11 cellular contexts compared by ENCODE assay signal in the genomic region with DNA sequence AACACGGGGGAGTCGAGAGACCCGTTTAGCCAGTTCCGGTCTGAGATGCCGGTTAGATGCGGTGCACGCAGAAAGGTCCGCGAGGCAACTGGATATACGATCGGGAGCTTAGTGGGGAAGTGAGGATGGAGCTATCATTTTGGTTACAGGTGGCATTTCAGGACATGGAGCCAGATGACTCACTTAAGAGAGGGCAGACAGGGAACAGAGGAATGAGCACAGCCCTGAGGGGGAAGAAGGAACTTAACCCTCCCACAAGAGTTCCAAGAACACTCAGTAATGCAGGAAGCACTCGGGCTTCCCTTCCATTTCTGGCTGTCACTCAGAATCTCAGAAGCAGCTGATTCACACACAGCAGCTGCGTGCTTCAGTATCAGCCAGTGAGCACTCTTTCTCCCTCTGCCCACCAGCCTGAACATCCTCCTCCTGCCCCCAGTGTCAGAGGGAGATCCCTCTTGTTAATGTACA. TPM values are rescaled to one million over a fixed set of nuclear protein-coding genes. Genes with fewer than 3 reads are reported as not detected.
DNase-seq lines count a peak whose midpoint lies in the region; ATAC-seq, FAIRE-seq and TF ChIP-seq lines count a peak whose summit lies in the region.
"Had no signal": no experiment of that assay in that cellular context is flagged by ENCODE, and none has a peak within 500 bp of the region (broad histone marks: within the 10 kb centered on the region; RNA-seq: fewer than 3 reads in every experiment).

No MANE protein-coding gene starts in this region.

- CTCF ChIA-PET in GM12878 (lab: Yijun Ruan, JAX): interaction anchor here (4.2 kb wide), 1 partner anchor 20 kb away, joined by 11 read pairs; no protein-coding TSS in a partner anchor

- DNase-seq in Right ventricle myocardium superior: no peak
- no peak for DNase-seq in left ventricle myocardium inferior
- no peak for DNase-seq in GM12878 (ENCODE audit: low read depth, low spot score)
- peak; percentile 22 for DNase-seq in hepatic stellate cell (ENCODE audit: low spot score)
- peak; percentile 23 to 24 for DNase-seq in uterus
- DNase-seq: activated CD8-positive, alpha-beta T cell treated with anti-CD3 and anti-CD28 coated beads, Interleukin-2, amount 10 ng/mL, durations not matched to agents 7 days and 5 days; aorta; NCI-H1092 had no signal

- no peaks in the 10 kb centered on the region for H3K79me2 ChIP-seq in GM12878 (ENCODE audit: control insufficient read depth, insufficient read depth, low read length)

- H3K27me3 ChIP-seq in left ventricle myocardium inferior (ENCODE audit: low read depth) (no peaks in the 10 kb centered on the region), GM12878 (replicated peaks in 1 of 2; ENCODE audit: control insufficient read depth in 2 of 2, insufficient read depth in 2 of 2, low read length in 1 of 2) (no peaks in the 10 kb centered on the region), uterus (no peaks in the 10 kb centered on the region)

- H3K4me3 ChIP-seq in left ventricle myocardium inferior (no peak overlapping the region), GM12878 (no peak overlapping the region), uterus (no peak overlapping the region)

- TF ChIP-seq RAD21 in GM12878 (IDR thresholded peaks at IDR 0.05; ENCODE audit: insufficient read depth, low read depth, low read length): no peak

- H3K9me3 ChIP-seq in left ventricle myocardium inferior (replicated peaks): no peaks in the 10 kb centered on the region
- no peaks in the 10 kb centered on the region for H3K9me3 ChIP-seq in GM12878 (replicated peaks; ENCODE audit: control insufficient read depth, insufficient read depth, low read length)
- H3K9me3 ChIP-seq in uterus: no peaks in the 10 kb centered on the region

- H3K36me3 ChIP-seq in left ventricle myocardium inferior: no peaks in the 10 kb centered on the region
- H3K36me3 ChIP-seq in GM12878 (ENCODE audit: control insufficient read depth in 2 of 2, insufficient read depth in 2 of 2, low read length in 1 of 2): no peaks in the 10 kb centered on the region
- H3K36me3 ChIP-seq in uterus: no peaks in the 10 kb centered on the region

- TF ChIP-seq CTCF in left ventricle myocardium inferior (IDR thresholded peaks at IDR 0.05; ENCODE audit: borderline replicate concordance): no peak
- TF ChIP-seq CTCF in GM12878 (IDR thresholded peaks at IDR 0.05 in 2 of 3, conservative IDR thresholded peaks at IDR 0.05 in 1 of 3; ENCODE audit: control insufficient read depth in 2 of 3, extremely low read depth in 1 of 3, insufficient read depth in 1 of 3, low read depth in 3 of 3, low read length in 3 of 3): no peak
- TF ChIP-seq CTCF in uterus (IDR thresholded peaks at IDR 0.05): no peak

- no peak overlapping the region for H3K9ac ChIP-seq in GM12878 (ENCODE audit: control insufficient read depth, insufficient read depth, low read length)

- no peak for TF ChIP-seq EP300 in GM12878 (IDR thresholded peaks at IDR 0.05; ENCODE audit: borderline replicate concordance in 1 of 2, control insufficient read depth in 1 of 2, low read depth in 2 of 2, low read length in 2 of 2)

- WGBS in GM12878 (ENCODE audit: insufficient coverage, insufficient replicate concordance, low lambda C conversion rate, missing lambda C conversion rate): 54% methylated on average over 13 of the region's 13 CpGs

- intact Hi-C loops in Right ventricle myocardium superior (cut with DNase I): no loop called here
- intact Hi-C loops in left ventricle myocardium inferior (cut with micrococcal nuclease): no loop called here
- intact Hi-C loops in GM12878 (cut with micrococcal nuclease; ENCODE audit: unreplicated experiment): no loop called here
- intact Hi-C loops in uterus (cut with DNase I; ENCODE audit: low total_unique reads): no loop called here

- H3K27ac ChIP-seq in left ventricle myocardium inferior (replicated peaks) (no peak overlapping the region), GM12878 (ENCODE audit: control insufficient read depth, insufficient read depth) (no peak overlapping the region), uterus (no peak overlapping the region)

- H3K4me2 ChIP-seq in GM12878 (ENCODE audit: control insufficient read depth, insufficient read depth): no peak overlapping the region

- RAD21 ChIA-PET in GM12878 (lab: Charles Lee; ENCODE audit: unreplicated experiment): interaction anchor here (2.3 kb wide), 1 partner anchor 26 kb away, joined by 10 read pairs; no protein-coding TSS in a partner anchor

- no TSS peak for BruUV-seq in GM12878 (replicated peaks; lab: Mats Ljungman, UMichigan)

- POLR2A ChIA-PET in GM12878 (lab: Charles Lee): no interaction called here

- no peaks in the 10 kb centered on the region for H3K4me1 ChIP-seq in left ventricle myocardium inferior
- no peaks in the 10 kb centered on the region for H3K4me1 ChIP-seq in GM12878 (ENCODE audit: control insufficient read depth, insufficient read depth, low read length)
- no peaks in the 10 kb centered on the region for H3K4me1 ChIP-seq in uterus

- in situ Hi-C loops in GM12878 (cut with MboI): no loop called here

- no peaks in the 10 kb centered on the region for H4K20me1 ChIP-seq in GM12878 (ENCODE audit: control insufficient read depth, insufficient read depth)

- FAIRE-seq in GM12878 (lab: Jason Lieb, UNC): no peak

- no peak for TF ChIP-seq POLR2A in GM12878 (IDR thresholded peaks at IDR 0.05; ENCODE audit: low read depth, low read length)
- TF ChIP-seq POLR2A in uterus (IDR thresholded peaks at IDR 0.05): no peak

- no peak overlapping the region for H2AFZ ChIP-seq in GM12878 (ENCODE audit: control insufficient read depth, low read depth, low read length)

- ATAC-seq in Right ventricle myocardium superior (ENCODE audit: poor library complexity) (peak; percentile 48), GM12878 (no peak), GM19351 (IDR thresholded peaks at IDR 0.05; ENCODE audit: unreplicated experiment) (no peak), GM21360 (IDR thresholded peaks at IDR 0.05; ENCODE audit: unreplicated experiment) (no peak), HG02885 (IDR thresholded peaks at IDR 0.05; ENCODE audit: poor library complexity, unreplicated experiment) (no peak)
- ATAC-seq: activated CD8-positive, alpha-beta T cell treated with anti-CD3 and anti-CD28 coated beads, Interleukin-2, amount 10 ng/mL, durations not matched to agents 7 days and 5 days had no signal

- SMC1A ChIA-PET in GM12878 (lab: Charles Lee; ENCODE audit: uncharacterized antibody, unreplicated experiment): interaction anchor here (1.3 kb wide), 1 partner anchor 11 kb away, joined by 3 read pairs; no protein-coding TSS in a partner anchor

TF ChIP-seq in GM12878, 131 proteins besides CTCF, POLR2A, EP300 and RAD21 (continues in another document):
- no peak for TF ChIP-seq STAT1 (conservative IDR thresholded peaks at IDR 0.05)
- TF ChIP-seq MXI1 (IDR thresholded peaks at IDR 0.05; ENCODE audit: low read depth, low read length): no peak
- no peak for TF ChIP-seq SREBF2 (IDR thresholded peaks at IDR 0.05; ENCODE audit: low read length)
- TF ChIP-seq, protein P1, sequence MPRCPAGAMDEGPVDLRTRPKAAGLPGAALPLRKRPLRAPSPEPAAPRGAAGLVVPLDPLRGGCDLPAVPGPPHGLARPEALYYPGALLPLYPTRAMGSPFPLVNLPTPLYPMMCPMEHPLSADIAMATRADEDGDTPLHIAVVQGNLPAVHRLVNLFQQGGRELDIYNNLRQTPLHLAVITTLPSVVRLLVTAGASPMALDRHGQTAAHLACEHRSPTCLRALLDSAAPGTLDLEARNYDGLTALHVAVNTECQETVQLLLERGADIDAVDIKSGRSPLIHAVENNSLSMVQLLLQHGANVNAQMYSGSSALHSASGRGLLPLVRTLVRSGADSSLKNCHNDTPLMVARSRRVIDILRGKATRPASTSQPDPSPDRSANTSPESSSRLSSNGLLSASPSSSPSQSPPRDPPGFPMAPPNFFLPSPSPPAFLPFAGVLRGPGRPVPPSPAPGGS (IDR thresholded peaks at IDR 0.05; ENCODE audit: borderline replicate concordance, insufficient read depth, low read depth, low read length, poor library complexity, severe bottlenecking): no peak
- TF ChIP-seq HCFC1 (IDR thresholded peaks at IDR 0.05; ENCODE audit: low read length): no peak
- TF ChIP-seq, protein P2, sequence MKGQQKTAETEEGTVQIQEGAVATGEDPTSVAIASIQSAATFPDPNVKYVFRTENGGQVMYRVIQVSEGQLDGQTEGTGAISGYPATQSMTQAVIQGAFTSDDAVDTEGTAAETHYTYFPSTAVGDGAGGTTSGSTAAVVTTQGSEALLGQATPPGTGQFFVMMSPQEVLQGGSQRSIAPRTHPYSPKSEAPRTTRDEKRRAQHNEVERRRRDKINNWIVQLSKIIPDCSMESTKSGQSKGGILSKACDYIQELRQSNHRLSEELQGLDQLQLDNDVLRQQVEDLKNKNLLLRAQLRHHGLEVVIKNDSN (IDR thresholded peaks at IDR 0.05; ENCODE audit: borderline replicate concordance, extremely low read length, insufficient read depth, low read depth, low read length): no peak

RNA-seq across cellular contexts. Expression of a gene that starts 34.9 kb away (rescaled TPM):
- 1.7 TPM for total RNA-seq in Right ventricle myocardium superior
- 1.8 TPM for total RNA-seq in left ventricle myocardium inferior
- total RNA-seq in GM12878 (2013; cell fraction: nucleolus; rRNA removed): 2.5 and 4.1 TPM in 2 replicates
- total RNA-seq in GM12878 (2014; rRNA removed): 0.05 and 0.06 TPM in 2 replicates
- total RNA-seq in GM12878 (2014; rRNA removed; fragmentation: Illumina TruSeq; extraction: Trizol): 0.13 and 0.18 TPM in 2 replicates
- 0.16 and 0.36 TPM in 2 replicates for total RNA-seq in GM12878 (2021)
- not detected for polyA plus RNA-seq in GM12878 (2011; ENCODE audit: low read depth)
- polyA plus RNA-seq in GM12878 (2011; rRNA removed): 0.42 and 0.92 TPM in 2 replicates
- 0.15 and 0.16 TPM in 2 replicates for polyA plus RNA-seq in GM12878 (2011; cell fraction: cytosol; rRNA removed)
- polyA plus RNA-seq in GM12878 (2011; cell fraction: nucleus; rRNA removed): 0.42 and 0.54 TPM in 2 replicates
- polyA plus RNA-seq in GM12878 (2012): 0.12 and 0.13 TPM in 2 replicates
- 0.25 and 0.35 TPM in 2 replicates for polyA plus RNA-seq in GM12878 (2014; fragmentation: Illumina TruSeq; extraction: Trizol)
- polyA plus RNA-seq in GM12878 (2014; fragmentation: Nextera tagmentation; extraction: Ambion mirVana): under 1 TPM; 0.05 to 0.08 TPM
- 0.10 and 0.33 TPM in 2 replicates for polyA plus RNA-seq in GM12878 (2014; rRNA removed)
- polyA plus RNA-seq in GM12878 (2016; fragmentation: Nextera tagmentation; extraction: Ambion mirVana): under 1 TPM; 0.30 to 0.42 TPM
- 0.21 and 0.44 TPM in 2 replicates for polyA minus RNA-seq in GM12878 (2011; rRNA and poly(A)+ RNA removed)
- polyA minus RNA-seq in GM12878 (2011; cell fraction: cytosol; rRNA and poly(A)+ RNA removed): 0.62 TPM in 1 of 2 replicates, not detected in the other
- 0.86 and 1.1 TPM in 2 replicates for polyA minus RNA-seq in GM12878 (2011; cell fraction: nucleus; rRNA and poly(A)+ RNA removed)
- 1 to 10 TPM; 2.0 to 8.4 (median 5.7) TPM for total RNA-seq in uterus

Comparison
In these comparisons a context has a peak if more than half of its experiments do, and no peak if none do; other contexts are left out.
1. DNase-seq: peak in hepatic stellate cell (single experiment) and uterus (2 of 2); none in Right ventricle myocardium superior (single experiment), left ventricle myocardium inferior (single experiment) and GM12878 (single experiment).